Comparison of ENCODE assay signal across 29 cellular contexts in genomic region chr15:81398456-81398855, GRCh38. TPM values are rescaled to one million over a fixed set of nuclear protein-coding genes. Genes with fewer than 3 reads are reported as not detected.
"Had no signal": no experiment of that assay in that cellular context is flagged by ENCODE, and none has a peak within 500 bp of the region (broad histone marks: within the 10 kb centered on the region; RNA-seq: fewer than 3 reads in every experiment).

No MANE protein-coding gene starts in this region.

- H3K9ac ChIP-seq: SK-N-SH had no signal

- H3K27me3 ChIP-seq: ascending aorta, body of pancreas, SJCRH30 had no signal

- H3K9me2 ChIP-seq: SK-N-SH had no signal

- H3K27ac ChIP-seq: ascending aorta, body of pancreas, SJCRH30, WERI-Rb-1 had no signal

- DNase-seq: activated CD4-positive, alpha-beta T cell treated with anti-CD3 and anti-CD28 coated beads for 4 hours; activated CD8-positive, alpha-beta memory T cell treated with anti-CD3 and anti-CD28 coated beads, Interleukin-2, amount 50 U/mL, for 4 hours; activated CD8-positive, alpha-beta T cell treated with anti-CD3 and anti-CD28 coated beads for 36 hours; activated naive CD4-positive, alpha-beta T cell treated with anti-CD3 and anti-CD28 coated beads, Interleukin-2, amount 50 U/mL, for 16 hours; activated T-cell treated with anti-CD3 and anti-CD28 coated beads, Interleukin-2, amount 50 U/mL, for 1 hour; amniotic stem cell; body of pancreas; KG1; NCI-H1092; NCI-H1417; NCI-H1694 treated with DMSO at 0.1 percent for 48 hours; NCI-H2029 treated with DMSO at 0.1 percent for 48 hours; NCI-H345; NCI-H510A; NCI-H526 treated with DMSO at 0.1 percent for 48 hours; Right ventricle myocardium superior; RPMI8226; SJCRH30; SK-N-SH; T-helper 1 cell; WERI-Rb-1 had no signal

- H3K9me3 Mint-ChIP-seq: activated CD8-positive, alpha-beta T cell treated with anti-CD3 and anti-CD28 coated beads for 36 hours; central memory CD8-positive, alpha-beta T cell had no signal

- H3K9me3 ChIP-seq: ascending aorta, body of pancreas, SJCRH30, SK-N-SH had no signal

- ATAC-seq: activated CD4-positive, CD25-positive, alpha-beta regulatory T cell treated with anti-CD3 and anti-CD28 coated beads, Interleukin-2, amount 50 U/mL, for 24 hours; activated CD8-positive, alpha-beta T cell treated with anti-CD3 and anti-CD28 coated beads for 36 hours; body of pancreas; Panc1 had no signal

- H3K4me1 ChIP-seq: ascending aorta, SJCRH30 had no signal

- H3K4me3 Mint-ChIP-seq: activated CD8-positive, alpha-beta T cell treated with anti-CD3 and anti-CD28 coated beads for 36 hours; central memory CD8-positive, alpha-beta T cell had no signal

- H3K36me3 ChIP-seq: ascending aorta, SJCRH30, WERI-Rb-1 had no signal

- H3K4me3 ChIP-seq: ascending aorta, body of pancreas, SJCRH30 had no signal

- H3K27me3 Mint-ChIP-seq: activated CD8-positive, alpha-beta T cell treated with anti-CD3 and anti-CD28 coated beads for 36 hours had no signal

- H3K4me2 ChIP-seq: SK-N-SH had no signal

- H3K4me1 Mint-ChIP-seq: central memory CD8-positive, alpha-beta T cell had no signal

- H3K27ac Mint-ChIP-seq: activated CD8-positive, alpha-beta T cell treated with anti-CD3 and anti-CD28 coated beads for 36 hours had no signal

RNA-seq across cellular contexts. Expression of gene TMC3, which starts 24.4 kb away (rescaled TPM):
- total RNA-seq: activated CD8-positive, alpha-beta T cell treated with anti-CD3 and anti-CD28 coated beads for 36 hours; ascending aorta; LHCN-M2; M059J; OCI-LY7; Right ventricle myocardium superior; T-helper 2 cell treated with Interferon-gamma antibody and Interleukin-4, amounts not matched to agents 100 ng/mL and 5 ng/mL, for 36 hours had no signal
